10 cellular contexts compared by ENCODE assay signal in genomic region chr10:44946201-44946600, GRCh38. TPM values are rescaled to one million over a fixed set of nuclear protein-coding genes. Genes with fewer than 3 reads are reported as not detected.
DNase-seq lines count a peak whose midpoint lies in the region; ATAC-seq, FAIRE-seq and TF ChIP-seq lines count a peak whose summit lies in the region.
"Had no signal": no experiment of that assay in that cellular context is flagged by ENCODE, and none has a peak within 500 bp of the region (broad histone marks: within the 10 kb centered on the region; RNA-seq: fewer than 3 reads in every experiment).

No MANE protein-coding gene starts in this region.

- H3K9me3 ChIP-seq in SJCRH30 (replicated peaks) (no peaks in the 10 kb centered on the region; the same call in 1 of the 2 replicates), uterus (no peaks in the 10 kb centered on the region)

- DNase-seq in GM19239 (ENCODE audit: insufficient read length, low spot score) (no peak), SJCRH30 (no peak), renal cortical epithelial cell (ENCODE audit: low read depth) (peak; percentile 71), uterus (no peak), NCI-H510A (lab: John Stamatoyannopoulos, UW) (no peak)
- DNase-seq: stimulated activated CD8-positive, alpha-beta memory T cell treated with anti-CD3 and anti-CD28 coated beads, Interleukin-4, amount 100 ng/mL, for 48 hours; T-helper 1 cell had no signal

- no peak for TF ChIP-seq POLR2A in uterus (IDR thresholded peaks at IDR 0.05)

- H3K4me3 ChIP-seq in SJCRH30 (no peak overlapping the region), uterus (no peak overlapping the region)

- ATAC-seq in HG02885 (IDR thresholded peaks at IDR 0.05; ENCODE audit: poor library complexity, unreplicated experiment) (peak; percentile 49), GM18873 (IDR thresholded peaks at IDR 0.05; ENCODE audit: low FRiP score, unreplicated experiment) (no peak)

- FAIRE-seq in GM19239 (lab: Jason Lieb, UNC) = peak; percentile 39

- H3K27me3 ChIP-seq in SJCRH30 = no peaks in the 10 kb centered on the region
- no peaks in the 10 kb centered on the region for H3K27me3 ChIP-seq in uterus

- H3K4me1 ChIP-seq in SJCRH30 (peaks cover 26% of the 10 kb centered on the region), uterus (no peaks in the 10 kb centered on the region)

- H3K27ac ChIP-seq in SJCRH30 (peak overlapping the region; percentile 99), uterus (no peak overlapping the region)

- H3K36me3 ChIP-seq in SJCRH30 = no peaks in the 10 kb centered on the region
- no peaks in the 10 kb centered on the region for H3K36me3 ChIP-seq in uterus

- intact Hi-C loops in uterus (cut with DNase I; ENCODE audit: low total_unique reads) = no loop called here

- TF ChIP-seq CTCF in uterus (IDR thresholded peaks at IDR 0.05) = no peak

RNA-seq across cellular contexts. Expression of gene RASSF4, which starts 13.4 kb away (rescaled TPM):
- total RNA-seq in SJCRH30 (2014; rRNA removed; shearing (Covaris generic)) = 18.9 and 22.0 TPM in 2 replicates
- total RNA-seq in renal cortical epithelial cell (79.1 and 155 TPM in 2 replicates), uterus (10 to 100 TPM in 1 of 4 donors, 1 to 10 TPM in 3; 6.1 to 26.5 (median 8.2) TPM)

RNA-seq across cellular contexts. Expression of gene DEPP1, which starts 32.4 kb away (rescaled TPM):
- 0.24 and 0.25 TPM in 2 replicates for total RNA-seq in SJCRH30 (2014; rRNA removed; shearing (Covaris generic))
- total RNA-seq in renal cortical epithelial cell = 11.3 and 24.5 TPM in 2 replicates
- total RNA-seq in uterus = 100 to 1,000 TPM in 1 of 4 donors, 10 to 100 TPM in 2, 1 to 10 TPM in 1; 8.2 to 266 (median 52.8) TPM

RNA-seq across cellular contexts. Expression of gene TMEM72, which starts 35.1 kb away (rescaled TPM):
- total RNA-seq in SJCRH30 (2014; rRNA removed; shearing (Covaris generic)) = 0.02 TPM in 1 of 2 replicates, not detected in the other
- total RNA-seq in renal cortical epithelial cell (0.15 TPM in 1 of 2 replicates, not detected in the other), uterus (under 1 TPM in 1 of 4 donors, not detected in 3; 0.69 TPM)
- total RNA-seq: activated naive CD4-positive, alpha-beta T cell treated with anti-CD3 and anti-CD28 coated beads, Interleukin-2, amount 50 U/mL, for 72 hours had no signal

RNA-seq across cellular contexts. Expression of gene ZNF22, which starts 54.5 kb away (rescaled TPM):
- total RNA-seq in SJCRH30 (2014; rRNA removed; shearing (Covaris generic)) = 37.9 and 39.0 TPM in 2 replicates
- total RNA-seq in renal cortical epithelial cell (24.5 and 26.8 TPM in 2 replicates), uterus (10 to 100 TPM; 20.7 to 78.1 (median 34.6) TPM)
